Comparison of ENCODE assay signal across 25 cellular contexts in the genomic region with DNA sequence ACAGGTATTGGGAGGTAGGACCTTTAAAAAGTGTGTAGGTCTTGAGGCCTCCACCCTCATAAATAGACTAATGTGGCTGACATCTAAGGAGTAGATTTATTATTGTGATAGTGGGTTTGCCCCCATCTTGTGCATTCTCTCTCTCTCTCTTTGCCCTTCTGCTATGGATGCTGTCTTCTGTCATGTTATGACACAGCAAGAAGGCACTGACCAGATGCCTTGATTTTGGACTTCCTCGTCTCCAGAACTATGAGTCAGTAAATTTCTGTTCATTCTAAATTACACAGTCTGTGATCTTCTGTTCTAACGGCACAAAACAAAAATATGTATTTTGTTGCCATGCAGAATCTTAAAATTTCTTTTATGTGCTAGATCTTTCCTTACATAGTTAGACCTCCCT.
A peak's percentile ranks its signal among the peaks of the same experiment; 100 is the strongest.
DNase-seq lines count a peak whose midpoint lies in the region; ATAC-seq, FAIRE-seq and TF ChIP-seq lines count a peak whose summit lies in the region.
"Had no signal": no experiment of that assay in that cellular context is flagged by ENCODE, and none has a peak within 500 bp of the region (broad histone marks: within the 10 kb centered on the region; RNA-seq: fewer than 3 reads in every experiment).

No MANE protein-coding gene starts in this region.

- no peak overlapping the region for H2BK12ac ChIP-seq in H9 (ENCODE audit: insufficient read length, low read depth, low read length)

- H3K4ac ChIP-seq in H9 (ENCODE audit: low read depth, low read length), result no peak overlapping the region

- no peaks in the 10 kb centered on the region for H3K79me2 ChIP-seq in H9 (ENCODE audit: insufficient read depth, low read length)

- H3K9me3 Mint-ChIP-seq in H9, result no peaks in the 10 kb centered on the region
- H3K9me3 Mint-ChIP-seq: CD4-positive, alpha-beta T cell; naive thymus-derived CD4-positive, alpha-beta T cell had no signal

- no peak overlapping the region for H3K23ac ChIP-seq in H9 (ENCODE audit: insufficient read length, low read depth, low read length)

- no peak overlapping the region for H2BK15ac ChIP-seq in H9 (ENCODE audit: low read depth, low read length)

- H3K79me1 ChIP-seq in H9 (ENCODE audit: insufficient read depth, low read depth, low read length, poor library complexity, severe bottlenecking), result no peaks in the 10 kb centered on the region

- no peak overlapping the region for H3K4me3 ChIP-seq in brain microvascular endothelial cell (ENCODE audit: low read depth, low read length)
- H3K4me3 ChIP-seq: esophagus muscularis mucosa, heart right ventricle, ovary, SJSA1 had no signal

- no peaks in the 10 kb centered on the region for H3K27me3 Mint-ChIP-seq in H9 (ENCODE audit: low read depth)
- H3K27me3 Mint-ChIP-seq: CD4-positive, alpha-beta T cell; naive thymus-derived CD4-positive, alpha-beta T cell had no signal

- H4K20me1 ChIP-seq in H9 (ENCODE audit: control insufficient read depth, insufficient read depth, insufficient read length), result no peaks in the 10 kb centered on the region

- no peak overlapping the region for H4K91ac ChIP-seq in H9 (ENCODE audit: insufficient read length, low read depth, low read length)

- H3K18ac ChIP-seq in H9 (ENCODE audit: insufficient read length, low read depth, low read length), result no peak overlapping the region

- no peaks in the 10 kb centered on the region for H3K9me3 ChIP-seq in H9 (ENCODE audit: control insufficient read depth, low read depth, low read length)
- H3K9me3 ChIP-seq: esophagus muscularis mucosa, heart right ventricle, ovary, SJSA1 had no signal

- H3K27me3 ChIP-seq in brain microvascular endothelial cell (replicated peaks) (no peaks in the 10 kb centered on the region), H9 (ENCODE audit: insufficient read depth, low read length) (no peaks in the 10 kb centered on the region)
- H3K27me3 ChIP-seq: esophagus muscularis mucosa, heart right ventricle, ovary, SJSA1 had no signal

- peaks cover 3 to 27% (median 20%) of the 10 kb centered on the region in 3 experiments; a peak in 5 of 7 replicates for H3K36me3 Mint-ChIP-seq in H9 (ENCODE audit: insufficient read depth in 1 of 3, low read depth in 3 of 3)

- H2BK5ac ChIP-seq in H9 (ENCODE audit: insufficient read length, low read length), result no peak overlapping the region

- H3K23me2 ChIP-seq in H9 (ENCODE audit: insufficient read length, low read depth, low read length, poor library complexity, severe bottlenecking), result no peaks in the 10 kb centered on the region

- no peak for ATAC-seq in HG03280 (IDR thresholded peaks at IDR 0.05; ENCODE audit: unreplicated experiment)
- ATAC-seq: heart right ventricle; naive thymus-derived CD4-positive, alpha-beta T cell; right cardiac atrium had no signal

- DNase-seq in EH (ENCODE audit: low read depth), result peak; percentile 51
- DNase-seq in OCI-M1 (lab: John Stamatoyannopoulos, UW), result peak; percentile 52
- DNase-seq in brain microvascular endothelial cell, result peak; percentile 7
- peak; percentile 36 for DNase-seq in iris pigment epithelial cell (ENCODE audit: low read depth)
- no peak for DNase-seq in RCC 7860 (ENCODE audit: low spot score)
- no peak for DNase-seq in SIG-M5 treated with dmso at 0.1 percent for 504 hours (lab: John Stamatoyannopoulos, UW; ENCODE audit: unreplicated experiment)
- no peak for DNase-seq in H9
- DNase-seq: ACHN; activated CD4-positive, CD25-positive, alpha-beta regulatory T cell treated with anti-CD3 and anti-CD28 coated beads, Interleukin-2, amount 50 U/mL, for 72 hours; CD4-positive, alpha-beta T cell; central memory CD4-positive, alpha-beta T cell; effector CD4-positive, alpha-beta T cell; heart right ventricle; naive thymus-derived CD4-positive, alpha-beta T cell; NCI-H1436; NCI-H2171; NCI-H526; ovary; right cardiac atrium; stimulated activated CD4-positive, alpha-beta T cell treated with anti-CD3 and anti-CD28 coated beads, Interleukin-15, amount 100 ng/mL, for 24 hours; T-helper 2 cell had no signal

- no peak overlapping the region for H4K5ac ChIP-seq in H9 (ENCODE audit: insufficient read length, low read depth, low read length)

- no peaks in the 10 kb centered on the region for H3K4me1 ChIP-seq in H9 (ENCODE audit: insufficient read depth, low read length)
- H3K4me1 ChIP-seq: esophagus muscularis mucosa, heart right ventricle, SJSA1 had no signal

- H3K27ac Mint-ChIP-seq in H9, result peak overlapping the region in 1 of 3 experiments; percentile 3; a peak in 1 of 7 replicates
- H3K27ac Mint-ChIP-seq: CD4-positive, alpha-beta T cell had no signal

- H2BK20ac ChIP-seq in H9 (ENCODE audit: low read depth, low read length, poor library complexity, severe bottlenecking), result no peak overlapping the region

- no peak overlapping the region for H3T11ph ChIP-seq in H9 (ENCODE audit: low read length)

- peaks cover 15 to 20% of the 10 kb centered on the region in 2 experiments for H3K4me1 Mint-ChIP-seq in H9

- no peak overlapping the region for H3K56ac ChIP-seq in H9 (ENCODE audit: insufficient read length, low read depth, low read length)

- H3K36me3 ChIP-seq in brain microvascular endothelial cell (replicated peaks), result no peaks in the 10 kb centered on the region
- H3K36me3 ChIP-seq: ovary had no signal

- no peak overlapping the region for H3K9ac ChIP-seq in H9 (ENCODE audit: extremely low read depth, insufficient read length, low read length)

- H3K4me2 ChIP-seq in H9 (ENCODE audit: insufficient read depth, insufficient read length, low read length), result no peak overlapping the region

- H3K14ac ChIP-seq in H9 (ENCODE audit: insufficient read depth, low read length), result no peak overlapping the region

- no peak overlapping the region for H2AK5ac ChIP-seq in H9 (ENCODE audit: insufficient read length, low read length)

- no peak overlapping the region for H3K4me3 Mint-ChIP-seq in H9
- H3K4me3 Mint-ChIP-seq: CD4-positive, alpha-beta T cell; naive thymus-derived CD4-positive, alpha-beta T cell had no signal

- no peak overlapping the region for H2BK120ac ChIP-seq in H9 (ENCODE audit: low read depth, low read length, poor library complexity, severe bottlenecking)

- H4K8ac ChIP-seq in H9 (replicated peaks; ENCODE audit: insufficient read length, low read depth, low read length), result no peak overlapping the region

- H3K27ac ChIP-seq in brain microvascular endothelial cell (no peak overlapping the region), H9 (ENCODE audit: insufficient read length, low read depth, low read length) (no peak overlapping the region)
- H3K27ac ChIP-seq: esophagus muscularis mucosa, heart right ventricle, ovary, SJSA1 had no signal

- no peak for FAIRE-seq in RCC 7860 (lab: Jason Lieb, UNC)
- FAIRE-seq: HTR-8/SVneo had no signal

- no CpG with 5 or more reads among the region's 2 CpGs for WGBS in H9 (ENCODE audit: extremely low coverage, insufficient read length, low lambda C conversion rate)

- no peak overlapping the region for H2AFZ ChIP-seq in H9 (ENCODE audit: low read length)

- no peak for TF ChIP-seq CTCF in brain microvascular endothelial cell (IDR thresholded peaks at IDR 0.05; ENCODE audit: low read depth, low read length, missing control alignments)
- no peak for TF ChIP-seq CTCF in H9 (conservative IDR thresholded peaks at IDR 0.05)

- in situ Hi-C loops in brain microvascular endothelial cell (cut with HindIII; ENCODE audit: low pct_ligation_motif_present, low sequenced_read_pairs), result no loop called here

Comparison
In these comparisons a context has a peak if more than half of its experiments do, and no peak if none do; other contexts are left out.
1. DNase-seq: peak in EH (single experiment), OCI-M1 (single experiment), brain microvascular endothelial cell (single experiment) and iris pigment epithelial cell (single experiment); none in RCC 7860 (single experiment), SIG-M5 treated with dmso at 0.1 percent for 504 hours (single experiment) and H9 (single experiment).